In genomic region chr3:46488735-46489361, GRCh38 we compare ENCODE assay signal across 8 cellular contexts. TPM values are rescaled to one million over a fixed set of nuclear protein-coding genes. Genes with fewer than 3 reads are reported as not detected.
A peak's percentile ranks its signal among the peaks of the same experiment; 100 is the strongest.
DNase-seq lines count a peak whose midpoint lies in the region; ATAC-seq, FAIRE-seq and TF ChIP-seq lines count a peak whose summit lies in the region.

No MANE protein-coding gene starts in this region.

- in situ Hi-C loops in mammary epithelial cell (cut with MboI; ENCODE audit: low sequenced_read_pairs in 2 of 2) = loop anchor here (10.0 to 25.0 kb wide), 2 partner anchors 146 to 148 kb away; no protein-coding TSS in a partner anchor

- H3K4me3 ChIP-seq in A549 = no peak overlapping the region
- H3K4me3 ChIP-seq in mammary epithelial cell (replicated peaks in 1 of 3; ENCODE audit: insufficient read depth in 1 of 3, low read depth in 2 of 3, low read length in 3 of 3) = no peak overlapping the region

- H3K9me3 ChIP-seq in A549 = no peaks in the 10 kb centered on the region
- H3K9me3 ChIP-seq in mammary epithelial cell (replicated peaks; ENCODE audit: insufficient read depth, low read length) = no peaks in the 10 kb centered on the region

- H3K9ac ChIP-seq in mammary epithelial cell (ENCODE audit: insufficient read depth, low read length) = no peak overlapping the region

- POLR2A ChIA-PET in A549 (lab: Yijun Ruan, JAX) = interaction anchor here (0.6 kb wide), 1 partner anchor 141 kb away, joined by 3 read pairs; no protein-coding TSS in a partner anchor
- POLR2A ChIA-PET in activated B cell treated with CpG ODN at 0.5 μM for 24 hours (lab: Charles Lee) = interaction anchor here (0.6 to 3.4 kb wide), 10 partner anchors 10 to 189 kb away, joined by 3 to 23 read pairs (median 5); partner anchors contain the start of gene RTP3

- H3K36me3 Mint-ChIP-seq in activated B cell treated with CpG ODN at 0.5 μM for 24 hours (ENCODE audit: low read depth) = no peaks in the 10 kb centered on the region

- TF ChIP-seq EP300 in A549 (IDR thresholded peaks at IDR 0.05) = no peak

- H3K4me2 ChIP-seq in A549 = peak overlapping the region; percentile 70
- H3K4me2 ChIP-seq in mammary epithelial cell (ENCODE audit: insufficient read depth, low read depth, low read length) = peak overlapping the region; percentile 9

- FAIRE-seq in A549 (lab: Jason Lieb, UNC) = no peak

- BruUV-seq in mammary epithelial cell (replicated peaks; lab: Mats Ljungman, UMichigan) = no TSS peak

- H3K79me2 ChIP-seq in mammary epithelial cell (ENCODE audit: insufficient read depth, low read length) = no peaks in the 10 kb centered on the region

- H3K27ac Mint-ChIP-seq in activated B cell treated with CpG ODN at 0.5 μM for 24 hours = no peak overlapping the region

- TF ChIP-seq RAD21 in A549 (conservative IDR thresholded peaks at IDR 0.05 in 1 of 2, IDR thresholded peaks at IDR 0.05 in 1 of 2) = peak; percentile 91 to 94

- H4K20me1 ChIP-seq in mammary epithelial cell (ENCODE audit: insufficient read depth, low read length) = no peaks in the 10 kb centered on the region

- H3K4me1 Mint-ChIP-seq in activated B cell treated with CpG ODN at 0.5 μM for 24 hours = peaks cover 12% of the 10 kb centered on the region

- intact Hi-C loops in activated B cell treated with CpG ODN at 0.5 μM for 24 hours (cut with micrococcal nuclease) (loop anchor here (1.0 to 2.0 kb wide), 5 partner anchors 50 to 420 kb away; no protein-coding TSS in a partner anchor), mammary epithelial cell (cut with micrococcal nuclease) (loop anchor here (1.0 to 5.0 kb wide), 5 partner anchors 69 to 418 kb away; partner anchors contain the start of gene ALS2CL)

- H3K27ac ChIP-seq in A549 (no peak overlapping the region), mammary epithelial cell (ENCODE audit: insufficient read depth, low read depth, low read length) (no peak overlapping the region)

- H3K27me3 Mint-ChIP-seq in activated B cell treated with CpG ODN at 0.5 μM for 24 hours = peaks cover 2% of the 10 kb centered on the region

- peak; percentile 84 to 86 for DNase-seq in A549 (ENCODE audit: low read depth in 1 of 2, low spot score in 1 of 2)
- DNase-seq in NCI-H2196 treated with DMSO at 0.1 percent for 48 hours (lab: John Stamatoyannopoulos, UW; ENCODE audit: unreplicated experiment) = peak; percentile 53
- DNase-seq in activated B cell treated with CpG ODN at 0.5 μM for 24 hours = peak; percentile 85
- peak; percentile 82 for DNase-seq in mammary epithelial cell
- DNase-seq in islet precursor cell = peak; percentile 96
- DNase-seq in stimulated activated CD4-positive, alpha-beta T cell treated with anti-CD3 and anti-CD28 coated beads, Interleukin-15, amount 100 ng/mL, for 48 hours (ENCODE audit: low read depth in 2 of 2) = peak; percentile 87 to 94

- no peaks in the 10 kb centered on the region for H3K4me1 ChIP-seq in A549
- H3K4me1 ChIP-seq in mammary epithelial cell (ENCODE audit: insufficient read depth, low read length) = peaks cover 21% of the 10 kb centered on the region

- H3K9me3 Mint-ChIP-seq in activated B cell treated with CpG ODN at 0.5 μM for 24 hours = no peaks in the 10 kb centered on the region

- TF ChIP-seq CTCF in A549 (IDR thresholded peaks at IDR 0.05) (peak; percentile 90), activated B cell treated with CpG ODN at 0.5 μM for 24 hours (IDR thresholded peaks at IDR 0.05) (peak; percentile 88), mammary epithelial cell (conservative IDR thresholded peaks at IDR 0.05 in 1 of 2, IDR thresholded peaks at IDR 0.05 in 1 of 2; ENCODE audit: extremely low read depth in 1 of 2, insufficient read depth in 1 of 2, low read depth in 1 of 2, low read length in 2 of 2) (peak; percentile 100)

- H3K4me3 Mint-ChIP-seq in activated B cell treated with CpG ODN at 0.5 μM for 24 hours = peak overlapping the region; percentile 29

- H3K27me3 ChIP-seq in mammary epithelial cell (ENCODE audit: insufficient read depth, low read length) = no peaks in the 10 kb centered on the region

- H2AFZ ChIP-seq in mammary epithelial cell (ENCODE audit: low read depth, low read length) = no peak overlapping the region

- H3K36me3 ChIP-seq in mammary epithelial cell (ENCODE audit: insufficient read depth, low read length) = no peaks in the 10 kb centered on the region

- ATAC-seq in A549 = peak; percentile 97 to 99
- peak; percentile 97 for ATAC-seq in GM18867 (IDR thresholded peaks at IDR 0.05; ENCODE audit: unreplicated experiment)
- peak; percentile 94 for ATAC-seq in HG03066 (IDR thresholded peaks at IDR 0.05; ENCODE audit: low read depth, unreplicated experiment)
- ATAC-seq in activated B cell treated with CpG ODN at 0.5 μM for 24 hours (ENCODE audit: low read depth) = peak; percentile 99

- WGBS in A549 (ENCODE audit: missing lambda C conversion rate) = 24% methylated on average over 6 of the region's 26 CpGs
- WGBS in mammary epithelial cell (ENCODE audit: low coverage, missing lambda C conversion rate) = 20% methylated on average over 26 of the region's 26 CpGs

- TF ChIP-seq POLR2A in A549 (IDR thresholded peaks at IDR 0.05; ENCODE audit: low read length) = no peak

- CTCF ChIA-PET in A549 (lab: Yijun Ruan, JAX) (interaction anchor here (0.6 to 7.0 kb wide), 48 partner anchors 8 to 1468 kb away, joined by 3 to 100 read pairs (median 5); partner anchors contain the start of genes ALS2CL, LRRC2 and RTP3), activated B cell treated with CpG ODN at 0.5 μM for 24 hours (lab: Charles Lee) (interaction anchor here (0.6 to 9.0 kb wide), 38 partner anchors 9 to 645 kb away, joined by 3 to 229 read pairs (median 5); partner anchors contain the start of genes CCRL2, LRRC2 and RTP3), mammary epithelial cell (lab: Charles Lee; ENCODE audit: low non-redundant PET) (interaction anchor here (0.5 to 1.7 kb wide), 6 partner anchors 14 to 204 kb away, joined by 3 to 47 read pairs (median 8); no protein-coding TSS in a partner anchor)

- dilution Hi-C loops in mammary epithelial cell (cut with HindIII; ENCODE audit: low sequenced_read_pairs) = loop anchor here (5.0 kb wide), 1 partner anchor 47 kb away; no protein-coding TSS in a partner anchor

TF ChIP-seq in A549, 52 proteins besides CTCF, POLR2A, EP300 and RAD21:
- TF ChIP-seq RFX5 (IDR thresholded peaks at IDR 0.05) (no peak), HOXA7 (CRISPR knock-in tag; IDR thresholded peaks at IDR 0.05) (no peak), KDM1A (IDR thresholded peaks at IDR 0.05; ENCODE audit: low read depth) (no peak), SMC3 (IDR thresholded peaks at IDR 0.05) (peak; percentile 93), KDM5A (IDR thresholded peaks at IDR 0.05) (no peak), RCOR1 (IDR thresholded peaks at IDR 0.05; ENCODE audit: low read depth, low read length) (no peak), MAX (IDR thresholded peaks at IDR 0.05) (peak; percentile 39; the same call in 1 of the 2 replicates), FOSL2 (IDR thresholded peaks at IDR 0.05) (no peak), FOSL2 (CRISPR knock-in tag; IDR thresholded peaks at IDR 0.05) (no peak), HOXB13 (CRISPR knock-in tag; IDR thresholded peaks at IDR 0.05; ENCODE audit: low read depth) (no peak)
TF ChIP-seq in A549: peak in this region for 2.

RNA-seq across cellular contexts. Expression of gene RTP3, which starts 8.9 kb away (rescaled TPM):
- polyA plus RNA-seq in A549 (2011; rRNA removed) (not detected in 2 replicates), A549 (2017; fragmentation: RNase III; extraction: RNeasy Plus Mini Kit Qiagen cat#74134 plus additional on column Dnase treatment) (not detected in 3 replicates), mammary epithelial cell (not detected)
- polyA plus RNA-seq in A549 (2012; cell fraction: cytosol; rRNA removed) = not detected in 2 replicates
- polyA plus RNA-seq in A549 (2012; cell fraction: nucleus; rRNA removed) = not detected in 2 replicates
- not detected in 2 replicates for polyA minus RNA-seq in A549 (2011; rRNA and poly(A)+ RNA removed)
- total RNA-seq in activated B cell treated with CpG ODN at 0.5 μM for 24 hours (not detected in 2 replicates), mammary epithelial cell (not detected)
- not detected for polyA minus RNA-seq in mammary epithelial cell

RNA-seq across cellular contexts. Expression of gene LTF, which starts 24.1 kb away (rescaled TPM):
- not detected in 2 replicates for polyA plus RNA-seq in A549 (2011; rRNA removed)
- not detected in 2 replicates for polyA plus RNA-seq in A549 (2012; cell fraction: cytosol; rRNA removed)
- polyA plus RNA-seq in A549 (2012; cell fraction: nucleus; rRNA removed) = not detected in 2 replicates
- not detected in 3 replicates for polyA plus RNA-seq in A549 (2017; fragmentation: RNase III; extraction: RNeasy Plus Mini Kit Qiagen cat#74134 plus additional on column Dnase treatment)
- polyA minus RNA-seq in A549 (2011; rRNA and poly(A)+ RNA removed) = not detected in 2 replicates
- 0.10 TPM in 1 of 2 replicates, not detected in the other for total RNA-seq in activated B cell treated with CpG ODN at 0.5 μM for 24 hours
- 10 to 100 TPM in 1 of 2 donors, not detected in 1; 16.7 TPM for total RNA-seq in mammary epithelial cell
- polyA plus RNA-seq in mammary epithelial cell = 0.02 TPM
- polyA minus RNA-seq in mammary epithelial cell = not detected
